26 cellular contexts compared by ENCODE assay signal in the genomic region with DNA sequence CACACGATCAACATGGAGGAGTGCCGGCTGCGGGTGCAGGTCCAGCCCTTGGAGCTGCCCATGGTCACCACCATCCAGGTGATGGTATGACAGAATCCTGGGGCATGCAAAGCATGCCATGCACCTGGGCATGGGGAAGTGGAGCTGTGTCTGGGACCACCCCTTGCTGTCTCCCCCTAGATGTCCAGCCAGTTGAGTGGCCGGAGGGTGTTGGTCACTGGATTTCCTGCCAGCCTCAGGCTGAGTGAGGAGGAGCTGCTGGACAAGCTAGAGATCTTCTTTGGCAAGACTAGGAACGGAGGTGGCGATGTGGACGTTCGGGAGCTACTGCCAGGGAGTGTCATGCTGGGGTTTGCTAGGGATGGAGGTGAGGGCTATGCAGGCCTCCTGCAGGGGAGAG. TPM values are rescaled to one million over a fixed set of nuclear protein-coding genes. Genes with fewer than 3 reads are reported as not detected.
DNase-seq lines count a peak whose midpoint lies in the region; ATAC-seq and TF ChIP-seq lines count a peak whose summit lies in the region.
"Had no signal": no experiment of that assay in that cellular context is flagged by ENCODE, and none has a peak within 500 bp of the region (broad histone marks: within the 10 kb centered on the region; RNA-seq: fewer than 3 reads in every experiment).

No MANE protein-coding gene starts in this region.

- no peak overlapping the region for H2AFZ ChIP-seq in hepatocyte

- H3K9me3 ChIP-seq in HEK293 (ENCODE audit: control insufficient read depth, insufficient read depth, low read depth, low read length) (no peaks in the 10 kb centered on the region), hepatocyte (ENCODE audit: low read depth) (no peaks in the 10 kb centered on the region), esophagus squamous epithelium (no peaks in the 10 kb centered on the region)
- H3K9me3 ChIP-seq: pancreas, Peyer's patch had no signal

- no peaks in the 10 kb centered on the region for H3K27me3 ChIP-seq in hepatocyte
- no peaks in the 10 kb centered on the region for H3K27me3 ChIP-seq in esophagus squamous epithelium
- H3K27me3 ChIP-seq: pancreas, Peyer's patch had no signal

- no peak for TF ChIP-seq CTCF in HEK293 (tag by site-specific recombination; IDR thresholded peaks at IDR 0.05)
- TF ChIP-seq CTCF in hepatocyte (IDR thresholded peaks at IDR 0.05; ENCODE audit: poor library complexity), result no peak
- TF ChIP-seq CTCF in esophagus squamous epithelium (IDR thresholded peaks at IDR 0.05), result no peak

- no peak overlapping the region for H3K4me3 ChIP-seq in HEK293 (ENCODE audit: low read depth, low read length)
- no peak overlapping the region for H3K4me3 ChIP-seq in hepatocyte
- no peak overlapping the region for H3K4me3 ChIP-seq in esophagus squamous epithelium
- H3K4me3 ChIP-seq: pancreas, Peyer's patch had no signal

- H3K27me3 Mint-ChIP-seq in activated T-helper 17 cell treated with anti-CD3 and anti-CD28 coated beads, Interleukin-2, amount 50 U/mL, for 72 hours, result no peaks in the 10 kb centered on the region
- H3K27me3 Mint-ChIP-seq in memory B cell, result no peaks in the 10 kb centered on the region
- H3K27me3 Mint-ChIP-seq: CD4-positive, alpha-beta memory T cell had no signal

- H4K20me1 ChIP-seq in hepatocyte (ENCODE audit: insufficient read depth, poor library complexity, severe bottlenecking), result peaks cover 7% of the 10 kb centered on the region

- no peak for ATAC-seq in activated T-helper 17 cell treated with anti-CD3 and anti-CD28 coated beads, Interleukin-2, amount 50 U/mL, for 72 hours (replicated peaks)
- ATAC-seq in memory B cell (ENCODE audit: low read depth) (no peak), GM18909 (IDR thresholded peaks at IDR 0.05; ENCODE audit: poor library complexity, unreplicated experiment) (no peak), GM18867 (IDR thresholded peaks at IDR 0.05; ENCODE audit: unreplicated experiment) (no peak)
- no peak for ATAC-seq in stimulated activated effector memory CD8-positive, alpha-beta T cell treated with anti-CD3 and anti-CD28 coated beads, Interleukin-12 subunit alpha, Interleukin-12 subunit beta, amount 100 ng/mL, for 72 hours
- ATAC-seq: HCT116, pancreas had no signal

- H3K4me3 Mint-ChIP-seq in activated T-helper 17 cell treated with anti-CD3 and anti-CD28 coated beads, Interleukin-2, amount 50 U/mL, for 72 hours, result no peak overlapping the region
- no peak overlapping the region for H3K4me3 Mint-ChIP-seq in memory B cell
- no peak overlapping the region for H3K4me3 Mint-ChIP-seq in stimulated activated effector memory CD8-positive, alpha-beta T cell treated with anti-CD3 and anti-CD28 coated beads, Interleukin-12 subunit alpha, Interleukin-12 subunit beta, amount 100 ng/mL, for 72 hours
- H3K4me3 Mint-ChIP-seq: CD4-positive, alpha-beta memory T cell had no signal

- peak overlapping the region; percentile 20 for H3K27ac Mint-ChIP-seq in activated T-helper 17 cell treated with anti-CD3 and anti-CD28 coated beads, Interleukin-2, amount 50 U/mL, for 72 hours
- H3K27ac Mint-ChIP-seq in memory B cell, result peak overlapping the region; percentile 9
- peak overlapping the region; percentile 76 for H3K27ac Mint-ChIP-seq in stimulated activated effector memory CD8-positive, alpha-beta T cell treated with anti-CD3 and anti-CD28 coated beads, Interleukin-12 subunit alpha, Interleukin-12 subunit beta, amount 100 ng/mL, for 72 hours

- H3K4me2 ChIP-seq in hepatocyte, result no peak overlapping the region
- H3K4me2 ChIP-seq: KMS-11 had no signal

- peaks cover 45% of the 10 kb centered on the region for H3K36me3 Mint-ChIP-seq in activated T-helper 17 cell treated with anti-CD3 and anti-CD28 coated beads, Interleukin-2, amount 50 U/mL, for 72 hours (ENCODE audit: low read depth)
- H3K36me3 Mint-ChIP-seq in memory B cell, result peaks cover 16% of the 10 kb centered on the region
- H3K36me3 Mint-ChIP-seq in stimulated activated effector memory CD8-positive, alpha-beta T cell treated with anti-CD3 and anti-CD28 coated beads, Interleukin-12 subunit alpha, Interleukin-12 subunit beta, amount 100 ng/mL, for 72 hours, result peaks cover 49% of the 10 kb centered on the region

- H3K36me3 ChIP-seq in HEK293 (ENCODE audit: control insufficient read depth in 2 of 2, insufficient read depth in 1 of 2, low read length in 2 of 2) (peaks cover 0 to 48% of the 10 kb centered on the region in 2 experiments; a peak in 2 of 3 replicates), hepatocyte (replicated peaks; ENCODE audit: insufficient read depth, low read depth) (no peaks in the 10 kb centered on the region), esophagus squamous epithelium (peaks cover 7 to 64% (median 19%) of the 10 kb centered on the region in 3 donors)
- H3K36me3 ChIP-seq: pancreas had no signal

- WGBS in hepatocyte (ENCODE audit: low lambda C conversion rate, missing lambda C conversion rate), result 92% methylated on average over 8 of the region's 8 CpGs
- 79 to 88% methylated on average over 4 to 8 of the region's 8 CpGs for WGBS in esophagus squamous epithelium, 2 donors

- H3K4me1 Mint-ChIP-seq in activated T-helper 17 cell treated with anti-CD3 and anti-CD28 coated beads, Interleukin-2, amount 50 U/mL, for 72 hours, result peaks cover 9% of the 10 kb centered on the region
- peaks cover 7% of the 10 kb centered on the region for H3K4me1 Mint-ChIP-seq in memory B cell
- H3K4me1 Mint-ChIP-seq in stimulated activated effector memory CD8-positive, alpha-beta T cell treated with anti-CD3 and anti-CD28 coated beads, Interleukin-12 subunit alpha, Interleukin-12 subunit beta, amount 100 ng/mL, for 72 hours, result peaks cover 29% of the 10 kb centered on the region

- DNase-seq in memory B cell (ENCODE audit: low spot score in 2 of 2) (no peak), hepatocyte (ENCODE audit: low spot score) (no peak), esophagus squamous epithelium (lab: John Stamatoyannopoulos, UW) (no peak)
- no peak for DNase-seq in stimulated activated effector memory CD8-positive, alpha-beta T cell treated with anti-CD3 and anti-CD28 coated beads, Interleukin-12 subunit alpha, Interleukin-12 subunit beta, amount 100 ng/mL, for 72 hours (ENCODE audit: low spot score in 2 of 2)
- DNase-seq: activated CD4-positive, alpha-beta T cell treated with anti-CD3 and anti-CD28 coated beads, Interleukin-2, amount 50 U/mL, for 4 hours; activated effector memory CD4-positive, alpha-beta T cell treated with anti-CD3 and anti-CD28 coated beads, Interleukin-2, amount 50 U/mL, for 16 hours; CD4-positive, alpha-beta memory T cell; cortex of kidney; DMS153; GDM1; hippocampal formation; NCI-H146; NCI-H2171; NCI-H526; Peyer's patch; T-helper 2 cell had no signal

- intact Hi-C loops in esophagus squamous epithelium (cut with DNase I), result no loop called here

- no peak overlapping the region for H3K27ac ChIP-seq in HEK293 (ENCODE audit: extremely low read depth, low read depth, low read length)
- no peak overlapping the region for H3K27ac ChIP-seq in hepatocyte
- H3K27ac ChIP-seq in esophagus squamous epithelium, result peak overlapping the region in 2 of 4 donors; percentile 27 to 86
- H3K27ac ChIP-seq: KMS-11, pancreas, Peyer's patch, VCaP had no signal

- H3K4me1 ChIP-seq in HEK293 (ENCODE audit: control insufficient read depth, insufficient read depth, low read length) (no peaks in the 10 kb centered on the region; the same call in 1 of the 2 replicates), hepatocyte (ENCODE audit: insufficient read depth) (peaks cover 22% of the 10 kb centered on the region), esophagus squamous epithelium (peaks cover 7 to 79% (median 26%) of the 10 kb centered on the region in 3 donors)
- H3K4me1 ChIP-seq: pancreas had no signal

- no peaks in the 10 kb centered on the region for H3K9me2 ChIP-seq in hepatocyte (replicated peaks; ENCODE audit: insufficient read depth)

- peaks cover 18% of the 10 kb centered on the region for H3K79me2 ChIP-seq in hepatocyte

- no peak for TF ChIP-seq POLR2A in esophagus squamous epithelium (IDR thresholded peaks at IDR 0.05)

- CTCF ChIA-PET in HEK293 (lab: Yijun Ruan, JAX), result interaction anchor here (0.6 to 0.7 kb wide), 2 partner anchors 170 to 198 kb away, joined by 3 read pairs; no protein-coding TSS in a partner anchor

- POLR2A ChIA-PET in HEK293 (lab: Yijun Ruan, JAX), result interaction anchor here (0.6 to 2.7 kb wide), 5 partner anchors 8 to 15 kb away, joined by 3 to 14 read pairs (median 6); partner anchors contain the start of genes RPL27 and VAT1

- no peaks in the 10 kb centered on the region for H3K9me3 Mint-ChIP-seq in activated T-helper 17 cell treated with anti-CD3 and anti-CD28 coated beads, Interleukin-2, amount 50 U/mL, for 72 hours
- no peaks in the 10 kb centered on the region for H3K9me3 Mint-ChIP-seq in memory B cell
- no peaks in the 10 kb centered on the region for H3K9me3 Mint-ChIP-seq in stimulated activated effector memory CD8-positive, alpha-beta T cell treated with anti-CD3 and anti-CD28 coated beads, Interleukin-12 subunit alpha, Interleukin-12 subunit beta, amount 100 ng/mL, for 72 hours
- H3K9me3 Mint-ChIP-seq: CD4-positive, alpha-beta memory T cell had no signal

RNA-seq across cellular contexts. Expression of gene IFI35, which starts 6.7 kb away (rescaled TPM):
- 10 to 100 TPM; 38.4 to 45.4 TPM for total RNA-seq in activated T-helper 17 cell treated with anti-CD3 and anti-CD28 coated beads, Interleukin-2, amount 50 U/mL, for 72 hours
- total RNA-seq in hepatocyte (14.4 and 18.4 TPM in 2 replicates), esophagus squamous epithelium (10 to 100 TPM in 3 of 4 donors, 1 to 10 TPM in 1; 5.9 to 24.4 (median 13.6) TPM)
- 27.5 and 37.8 TPM in 2 replicates for polyA plus RNA-seq in hepatocyte

RNA-seq across cellular contexts. Expression of gene VAT1, which starts 8.9 kb away (rescaled TPM):
- total RNA-seq in activated T-helper 17 cell treated with anti-CD3 and anti-CD28 coated beads, Interleukin-2, amount 50 U/mL, for 72 hours, result 10 to 100 TPM; 30.9 to 36.5 TPM
- total RNA-seq in hepatocyte (181 and 207 TPM in 2 replicates), esophagus squamous epithelium (100 to 1,000 TPM in 3 of 4 donors, 10 to 100 TPM in 1; 50.5 to 154 (median 110) TPM)
- 219 and 251 TPM in 2 replicates for polyA plus RNA-seq in hepatocyte

RNA-seq across cellular contexts. Expression of gene RND2, which starts 11.7 kb away (rescaled TPM):
- total RNA-seq in activated T-helper 17 cell treated with anti-CD3 and anti-CD28 coated beads, Interleukin-2, amount 50 U/mL, for 72 hours, result not detected
- total RNA-seq in hepatocyte (4.6 and 6.3 TPM in 2 replicates), esophagus squamous epithelium (under 1 TPM in 3 of 4 donors, not detected in 1; 0.30 to 0.76 (median 0.53) TPM)
- 2.6 and 3.2 TPM in 2 replicates for polyA plus RNA-seq in hepatocyte
- total RNA-seq: HT-29, SK-MEL-5 had no signal

RNA-seq across cellular contexts. Expression of gene RPL27, which starts 15.1 kb away (rescaled TPM):
- 1,000 to 10,000 TPM; 1,154 to 1,186 TPM for total RNA-seq in activated T-helper 17 cell treated with anti-CD3 and anti-CD28 coated beads, Interleukin-2, amount 50 U/mL, for 72 hours
- total RNA-seq in hepatocyte (1,020 and 1,179 TPM in 2 replicates), esophagus squamous epithelium (1,000 to 10,000 TPM in 3 of 4 donors, 100 to 1,000 TPM in 1; 775 to 1,810 (median 1,289) TPM)
- polyA plus RNA-seq in hepatocyte, result 580 and 602 TPM in 2 replicates

RNA-seq across cellular contexts. Expression of gene RUNDC1, which starts 32.9 kb away (rescaled TPM):
- total RNA-seq in activated T-helper 17 cell treated with anti-CD3 and anti-CD28 coated beads, Interleukin-2, amount 50 U/mL, for 72 hours, result 10 to 100 TPM; 15.7 to 21.9 TPM
- total RNA-seq in hepatocyte, result 8.0 and 11.4 TPM in 2 replicates
- 19.6 and 20.3 TPM in 2 replicates for polyA plus RNA-seq in hepatocyte
- total RNA-seq in esophagus squamous epithelium, result 1 to 10 TPM; 7.4 to 9.8 (median 8.5) TPM

Comparison
In these comparisons a context has a peak if more than half of its experiments do, and no peak if none do; other contexts are left out.
1. H3K27ac Mint-ChIP-seq: peak in every context shown above with its lines; median percentile 76 in stimulated activated effector memory CD8-positive, alpha-beta T cell treated with anti-CD3 and anti-CD28 coated beads, Interleukin-12 subunit alpha, Interleukin-12 subunit beta, amount 100 ng/mL, for 72 hours; 20 in activated T-helper 17 cell treated with anti-CD3 and anti-CD28 coated beads, Interleukin-2, amount 50 U/mL, for 72 hours; 9 in memory B cell.